ENCODE assay signal across 8 cellular contexts in the genomic region with DNA sequence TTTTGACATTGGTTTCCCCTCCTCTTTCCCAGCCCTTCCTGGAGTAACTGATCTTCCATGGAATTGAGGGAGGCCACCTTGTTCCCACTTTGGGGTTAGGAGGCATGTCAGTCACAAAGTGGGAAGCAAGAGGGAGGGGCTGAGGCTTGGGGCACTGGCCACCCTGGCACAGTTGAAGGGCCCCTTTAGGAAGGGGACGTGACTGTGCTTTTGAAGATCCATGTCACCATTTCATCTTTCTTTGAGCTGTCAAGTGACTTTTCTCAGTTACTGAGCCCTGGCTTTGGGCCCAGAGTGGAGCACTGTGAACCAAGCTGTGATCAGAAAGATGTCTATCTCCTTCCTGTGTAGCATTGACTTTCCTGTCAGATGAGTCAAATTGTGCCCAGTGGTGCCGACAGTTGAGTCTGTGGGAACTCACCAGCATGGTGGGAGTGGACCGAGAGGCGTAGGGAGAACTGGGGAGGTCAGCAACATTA. TPM values are rescaled to one million over a fixed set of nuclear protein-coding genes. Genes with fewer than 3 reads are reported as not detected.
DNase-seq lines count a peak whose midpoint lies in the region; ATAC-seq and TF ChIP-seq lines count a peak whose summit lies in the region.

No MANE protein-coding gene starts in this region.

- peaks cover 41% of the 10 kb centered on the region for H3K4me1 Mint-ChIP-seq in nephron progenitor cell

- peak overlapping the region in 19 of 21 experiments; percentile 24 to 91 (median 69) for H3K27ac ChIP-seq in skin epidermis

- H3K4me1 ChIP-seq in HAP-1, result no peaks in the 10 kb centered on the region

- DNase-seq in GM06990 (ENCODE audit: extremely low read depth, insufficient read length), result peak; percentile 41
- DNase-seq in dermis blood vessel endothelial cell, result peak; percentile 39
- DNase-seq in foreskin melanocyte, result no peak
- no peak for DNase-seq in HAP-1 (ENCODE audit: low spot score in 2 of 2)
- DNase-seq in nephron progenitor cell, result no peak

- no peak overlapping the region for H3K27ac Mint-ChIP-seq in nephron progenitor cell

- H3K36me3 ChIP-seq in GM06990 (ENCODE audit: control insufficient read depth, insufficient read depth, low read length), result no peaks in the 10 kb centered on the region
- no peaks in the 10 kb centered on the region for H3K36me3 ChIP-seq in HAP-1 (replicated peaks)

- ATAC-seq in activated CD4-positive, CD25-positive, alpha-beta regulatory T cell treated with anti-CD3 and anti-CD28 coated beads, Interleukin-2, amount 50 U/mL, for 24 hours, result peak; percentile 68 to 77
- no peak for ATAC-seq in GM21723 (IDR thresholded peaks at IDR 0.05; ENCODE audit: unreplicated experiment)

- TF ChIP-seq CTCF in GM06990 (IDR thresholded peaks at IDR 0.05; ENCODE audit: insufficient read depth, low read length, poor library complexity, severe bottlenecking) (no peak), nephron progenitor cell (IDR thresholded peaks at IDR 0.05) (no peak)

- no peaks in the 10 kb centered on the region for H3K36me3 Mint-ChIP-seq in nephron progenitor cell (ENCODE audit: low read depth)

- H3K4me3 ChIP-seq in GM06990 (replicated peaks; ENCODE audit: low read depth, low read length) (no peak overlapping the region), skin epidermis (no peak overlapping the region), HAP-1 (no peak overlapping the region)

- peaks cover 4% of the 10 kb centered on the region for H3K27me3 Mint-ChIP-seq in nephron progenitor cell (ENCODE audit: low read depth, poor library complexity)

- H3K9me3 ChIP-seq in HAP-1, result no peaks in the 10 kb centered on the region

- no peaks in the 10 kb centered on the region for H3K9me3 Mint-ChIP-seq in nephron progenitor cell

- H3K4me3 Mint-ChIP-seq in nephron progenitor cell, result no peak overlapping the region

- in situ Hi-C loops in HAP-1 (cut with MboI; ENCODE audit: low sequenced_read_pairs), result no loop called here

- H3K27me3 ChIP-seq in GM06990 (replicated peaks; ENCODE audit: control insufficient read depth, insufficient read depth, low read length), result no peaks in the 10 kb centered on the region
- H3K27me3 ChIP-seq in HAP-1 (ENCODE audit: low read depth), result no peaks in the 10 kb centered on the region

RNA-seq across cellular contexts. Expression of a gene that starts 38.5 kb away (rescaled TPM):
- 5.3 and 6.0 TPM in 2 replicates for total RNA-seq in dermis blood vessel endothelial cell

RNA-seq across cellular contexts. Expression of a gene that starts 38.7 kb away (rescaled TPM):
- total RNA-seq in dermis blood vessel endothelial cell, result 108 and 177 TPM in 2 replicates

RNA-seq across cellular contexts. Expression of a gene that starts 58.4 kb away (rescaled TPM):
- total RNA-seq in dermis blood vessel endothelial cell, result 23.3 and 25.2 TPM in 2 replicates

Comparison
In these comparisons a context has a peak if more than half of its experiments do, and no peak if none do; other contexts are left out.
1. DNase-seq: peak in GM06990 (single experiment) and dermis blood vessel endothelial cell (single experiment); none in foreskin melanocyte (single experiment), HAP-1 (0 of 2) and nephron progenitor cell (single experiment).